1 cellular context compared by ENCODE assay signal in genomic region chr12:52209321-52209720, GRCh38.
TF ChIP-seq lines count a peak whose summit lies in the region.

No MANE protein-coding gene starts in this region.

TF ChIP-seq in GM23338, 12 proteins besides CTCF, POLR2A, EP300 and RAD21 (continued from another document):
- TF ChIP-seq ZNF462 (CRISPR knock-in tag; IDR thresholded peaks at IDR 0.05) (no peak), ETS1 (IDR thresholded peaks at IDR 0.05) (no peak)
